ENCODE assay signal across 16 cellular contexts in the genomic region with DNA sequence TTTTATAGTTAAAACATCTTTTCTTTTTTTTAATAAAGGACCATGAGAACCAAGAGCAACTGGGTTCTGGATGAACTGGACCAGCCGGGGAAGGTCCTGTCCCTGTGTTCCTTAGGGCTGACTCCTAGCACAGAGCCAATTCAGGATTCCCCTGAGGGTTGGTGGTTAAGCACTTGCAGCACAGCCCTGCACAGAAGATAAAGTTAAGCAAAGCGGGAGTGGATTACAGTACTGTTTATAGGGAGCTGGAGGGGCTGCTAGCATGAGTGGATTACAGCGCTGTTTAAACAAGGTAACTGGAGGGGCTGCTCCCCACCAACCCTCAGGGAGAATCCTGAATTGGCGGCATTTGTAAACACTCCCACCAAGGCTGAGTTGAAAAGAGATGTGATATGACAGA.
DNase-seq lines count a peak whose midpoint lies in the region; ATAC-seq and TF ChIP-seq lines count a peak whose summit lies in the region.
"Had no signal": no experiment of that assay in that cellular context is flagged by ENCODE, and none has a peak within 500 bp of the region (broad histone marks: within the 10 kb centered on the region; RNA-seq: fewer than 3 reads in every experiment).

No MANE protein-coding gene starts in this region.

- POLR2A ChIA-PET in HEK293T (lab: Yijun Ruan, JAX), result no interaction called here

- H3K27me3 ChIP-seq in BLaER1 treated with 17β-estradiol and CSF1 and Interleukin-3, amounts not matched to agents 10 nM and 100 nM, result peaks cover 0 to 21% (median 0%) of the 10 kb centered on the region in 11 experiments; a peak in 4 of 22 replicates

- CTCF ChIA-PET in HEK293T (lab: Yijun Ruan, JAX), result no interaction called here

- ATAC-seq in HG03097 (IDR thresholded peaks at IDR 0.05; ENCODE audit: low FRiP score, unreplicated experiment), result no peak
- ATAC-seq: activated CD8-positive, alpha-beta T cell treated with anti-CD3 and anti-CD28 coated beads, Interleukin-2, amount 10 ng/mL, durations not matched to agents 7 days and 5 days; activated naive CD8-positive, alpha-beta T cell treated with anti-CD3 and anti-CD28 coated beads, Interleukin-2, amount 50 U/mL, for 24 hours; gastrocnemius medialis; T-cell had no signal

- H3K4me1 ChIP-seq in BLaER1 treated with 17β-estradiol and CSF1 and Interleukin-3, amounts not matched to agents 10 nM and 100 nM, result peaks cover 10 to 71% (median 41%) of the 10 kb centered on the region in 10 experiments; a peak in 18 of 20 replicates
- H3K4me1 ChIP-seq: gastrocnemius medialis had no signal

- H3K4me3 ChIP-seq in BLaER1 treated with 17β-estradiol and CSF1 and Interleukin-3, amounts not matched to agents 10 nM and 100 nM, result no peak overlapping the region
- H3K4me3 ChIP-seq: gastrocnemius medialis, left lung, thoracic aorta had no signal

- peak overlapping the region in 5 of 11 experiments; percentile 9 to 41 (median 13); a peak in 2 of 22 replicates for H3K9ac ChIP-seq in BLaER1 treated with 17β-estradiol and CSF1 and Interleukin-3, amounts not matched to agents 10 nM and 100 nM

- no peaks in the 10 kb centered on the region; a peak in 2 of 22 replicates for H3K9me3 ChIP-seq in BLaER1 treated with 17β-estradiol and CSF1 and Interleukin-3, amounts not matched to agents 10 nM and 100 nM (replicated peaks in 1 of 11)
- H3K9me3 ChIP-seq: gastrocnemius medialis, left lung, thoracic aorta had no signal

- DNase-seq in HEK293T (ENCODE audit: extremely low spot score) (peak; percentile 26), NCI-H69 (lab: John Stamatoyannopoulos, UW) (peak; percentile 89), left kidney (ENCODE audit: low read depth, low spot score) (peak; percentile 50), 8988T (no peak)
- no peak for DNase-seq in NK-92 treated with Interleukin-12 subunit alpha and Interleukin-12 subunit beta, amount 100 ng/mL, for 24 hours (lab: John Stamatoyannopoulos, UW)
- DNase-seq: activated CD8-positive, alpha-beta T cell treated with anti-CD3 and anti-CD28 coated beads, Interleukin-2, amount 10 ng/mL, durations not matched to agents 7 days and 5 days; activated naive CD8-positive, alpha-beta T cell treated with anti-CD3 and anti-CD28 coated beads, Interleukin-2, amount 50 U/mL, for 24 hours; central memory CD4-positive, alpha-beta T cell; gastrocnemius medialis; stimulated activated CD4-positive, alpha-beta T cell treated with anti-CD3 and anti-CD28 coated beads, Interleukin-4, amount 100 ng/mL, for 24 hours; T-cell had no signal

- H3K36me3 ChIP-seq in BLaER1 treated with 17β-estradiol and CSF1 and Interleukin-3, amounts not matched to agents 10 nM and 100 nM, result no peaks in the 10 kb centered on the region
- H3K36me3 ChIP-seq: gastrocnemius medialis, left lung, thoracic aorta had no signal

- peaks cover 0 to 22% (median 0%) of the 10 kb centered on the region in 11 experiments; a peak in 3 of 22 replicates for H4K20me1 ChIP-seq in BLaER1 treated with 17β-estradiol and CSF1 and Interleukin-3, amounts not matched to agents 10 nM and 100 nM

- H3K27ac ChIP-seq in BLaER1 treated with 17β-estradiol and CSF1 and Interleukin-3, amounts not matched to agents 10 nM and 100 nM, result peak overlapping the region in 3 of 11 experiments; percentile 3 to 39 (median 5); a peak in 3 of 22 replicates
- H3K27ac ChIP-seq: C4-2B, gastrocnemius medialis, thoracic aorta had no signal

- H3K4me2 ChIP-seq in BLaER1 treated with 17β-estradiol and CSF1 and Interleukin-3, amounts not matched to agents 10 nM and 100 nM, result peak overlapping the region in 10 of 11 experiments; percentile 22 to 81 (median 72); a peak in 19 of 22 replicates

TF ChIP-seq in HEK293T, 16 proteins besides CTCF, POLR2A, EP300 and RAD21:
- no peak for TF ChIP-seq ELF4 (IDR thresholded peaks at IDR 0.05)
- TF ChIP-seq PKNOX1 (IDR thresholded peaks at IDR 0.05), result no peak
- no peak for TF ChIP-seq TARDBP (IDR thresholded peaks at IDR 0.05)
- TF ChIP-seq ARNT (IDR thresholded peaks at IDR 0.05), result no peak
- TF ChIP-seq FOXA1 (IDR thresholded peaks at IDR 0.05), result no peak

Comparison
In these comparisons a context has a peak if more than half of its experiments do, and no peak if none do; other contexts are left out.
1. DNase-seq: peak in HEK293T (single experiment), NCI-H69 (single experiment) and left kidney (single experiment); none in 8988T (single experiment) and NK-92 treated with Interleukin-12 subunit alpha and Interleukin-12 subunit beta, amount 100 ng/mL, for 24 hours (single experiment).